13 cellular contexts compared by ENCODE assay signal in the genomic region with DNA sequence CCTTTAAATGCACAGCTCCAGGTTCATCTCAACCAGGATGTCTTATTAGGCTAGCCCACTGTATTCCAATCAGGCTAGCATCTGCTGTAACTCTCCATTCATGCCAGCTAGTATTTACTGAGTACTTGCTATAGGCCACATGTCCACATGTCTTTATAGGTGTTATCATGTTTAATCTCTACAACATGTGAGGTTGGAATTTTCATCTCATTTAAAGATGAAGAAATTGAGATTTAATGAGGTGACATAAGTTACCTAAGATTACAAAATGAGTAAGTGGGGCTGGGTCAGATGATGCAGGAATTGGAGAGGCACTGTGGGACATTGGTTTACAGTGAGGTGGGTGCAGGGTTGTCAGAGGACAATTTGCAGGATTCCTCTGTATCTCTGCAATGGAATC. TPM values are rescaled to one million over a fixed set of nuclear protein-coding genes. Genes with fewer than 3 reads are reported as not detected.
A peak's percentile ranks its signal among the peaks of the same experiment; 100 is the strongest.
DNase-seq lines count a peak whose midpoint lies in the region; ATAC-seq lines count a peak whose summit lies in the region.
"Had no signal": no experiment of that assay in that cellular context is flagged by ENCODE, and none has a peak within 500 bp of the region (broad histone marks: within the 10 kb centered on the region; RNA-seq: fewer than 3 reads in every experiment).

No MANE protein-coding gene starts in this region.

- H3F3A ChIP-seq in GM23248 (ENCODE audit: insufficient read depth): peaks cover 24% of the 10 kb centered on the region

- no peak overlapping the region for H3K4me3 ChIP-seq in CD4-positive, CD25-positive, alpha-beta regulatory T cell (ENCODE audit: low read depth, low read length)
- H3K4me3 ChIP-seq in GM23248 (0 out of 2 replicates have a peak overlapping the region, but pooled peaks have one; percentile 100), endocrine pancreas (ENCODE audit: control insufficient read depth, insufficient read depth, low read length) (no peak overlapping the region), skeletal muscle satellite cell (ENCODE audit: low read length) (no peak overlapping the region)

- DNase-seq in CD4-positive, CD25-positive, alpha-beta regulatory T cell: no peak
- DNase-seq in GM23248 (peak; percentile 16), NCI-H2227 (lab: John Stamatoyannopoulos, UW; ENCODE audit: unreplicated experiment) (no peak), T1000 (lab: John Stamatoyannopoulos, UW) (no peak), NAMALWA (ENCODE audit: low spot score) (no peak)
- DNase-seq: activated CD4-positive, CD25-positive, alpha-beta regulatory T cell treated with anti-CD3 and anti-CD28 coated beads, Interleukin-2, amount 50 U/mL, for 72 hours; activated effector memory CD4-positive, alpha-beta T cell treated with anti-CD3 and anti-CD28 coated beads, Interleukin-2, amount 50 U/mL, for 16 hours; COR-L47; MM.1S; stimulated activated CD4-positive, alpha-beta T cell treated with anti-CD3 and anti-CD28 coated beads, Interleukin-1b, Interleukin-23, amount 100 ng/mL, for 48 hours had no signal

- peak overlapping the region; percentile 92 for H3K27ac ChIP-seq in CD4-positive, CD25-positive, alpha-beta regulatory T cell (ENCODE audit: insufficient read depth, low read length, poor library complexity, severe bottlenecking)
- peak overlapping the region; percentile 98 for H3K27ac ChIP-seq in GM23248

- H3K9me2 ChIP-seq in GM23248 (ENCODE audit: insufficient read depth): no peaks in the 10 kb centered on the region

- no peaks in the 10 kb centered on the region for H4K20me1 ChIP-seq in GM23248 (ENCODE audit: insufficient read depth)

- H3K27me3 Mint-ChIP-seq in CD4-positive, CD25-positive, alpha-beta regulatory T cell: no peaks in the 10 kb centered on the region

- peaks cover 34% of the 10 kb centered on the region for H3K4me1 ChIP-seq in CD4-positive, CD25-positive, alpha-beta regulatory T cell (ENCODE audit: control insufficient read depth, insufficient read depth, low read length, poor library complexity, severe bottlenecking)
- H3K4me1 ChIP-seq in GM23248 (ENCODE audit: insufficient read depth): peaks cover 44% of the 10 kb centered on the region
- peaks cover 36% of the 10 kb centered on the region for H3K4me1 ChIP-seq in endocrine pancreas (ENCODE audit: control insufficient read depth, insufficient read depth, low read length)
- peaks cover 42% of the 10 kb centered on the region for H3K4me1 ChIP-seq in skeletal muscle satellite cell (ENCODE audit: control insufficient read depth, insufficient read depth, low read length)

- H3K9ac ChIP-seq in GM23248 (peak overlapping the region; percentile 96), endocrine pancreas (ENCODE audit: control insufficient read depth, insufficient read depth, low read length) (peak overlapping the region; percentile 10), skeletal muscle satellite cell (ENCODE audit: low read depth, low read length) (peak overlapping the region; percentile 85)

- H3K4me3 Mint-ChIP-seq in CD4-positive, CD25-positive, alpha-beta regulatory T cell: peak overlapping the region in 2 of 4 donors; percentile 70 to 78

- in situ Hi-C loops in GM23248 (cut with MboI): no loop called here

- H3K27ac Mint-ChIP-seq in CD4-positive, CD25-positive, alpha-beta regulatory T cell: peak overlapping the region; percentile 72 to 99 (median 97)

- H3K9me3 ChIP-seq in CD4-positive, CD25-positive, alpha-beta regulatory T cell (ENCODE audit: control insufficient read depth in 2 of 2, low read length in 2 of 2): no peaks in the 10 kb centered on the region
- H3K9me3 ChIP-seq in GM23248 (ENCODE audit: low read depth): no peaks in the 10 kb centered on the region
- no peaks in the 10 kb centered on the region for H3K9me3 ChIP-seq in endocrine pancreas (ENCODE audit: control insufficient read depth, low read length)
- H3K9me3 ChIP-seq in skeletal muscle satellite cell (replicated peaks; ENCODE audit: low read length): no peaks in the 10 kb centered on the region

- no peaks in the 10 kb centered on the region for H3K9me3 Mint-ChIP-seq in CD4-positive, CD25-positive, alpha-beta regulatory T cell

- H3K4me2 ChIP-seq in GM23248 (ENCODE audit: unreplicated experiment) (peak overlapping the region; percentile 99), skeletal muscle satellite cell (ENCODE audit: low read length) (peak overlapping the region; percentile 83)

- no peaks in the 10 kb centered on the region for H3K27me3 ChIP-seq in CD4-positive, CD25-positive, alpha-beta regulatory T cell (ENCODE audit: control insufficient read depth, insufficient read depth, low read length)
- H3K27me3 ChIP-seq in GM23248 (replicated peaks; ENCODE audit: insufficient read depth) (no peaks in the 10 kb centered on the region), endocrine pancreas (ENCODE audit: control insufficient read depth, insufficient read depth, low read length) (no peaks in the 10 kb centered on the region), skeletal muscle satellite cell (ENCODE audit: control insufficient read depth, insufficient read depth, low read length) (no peaks in the 10 kb centered on the region)

- peak overlapping the region; percentile 77 for H2AFZ ChIP-seq in GM23248

- no peak for ATAC-seq in CD4-positive, CD25-positive, alpha-beta regulatory T cell (ENCODE audit: low read depth in 2 of 2)

- peaks cover under 1% of the 10 kb centered on the region for H3K36me3 ChIP-seq in CD4-positive, CD25-positive, alpha-beta regulatory T cell (ENCODE audit: control insufficient read depth, insufficient read depth, low read length)
- H3K36me3 ChIP-seq in GM23248 (ENCODE audit: low read depth) (0 out of 2 replicates have a peak, but pooled peaks cover 2% of the 10 kb centered on the region), endocrine pancreas (ENCODE audit: control insufficient read depth, insufficient read depth, low read length) (no peaks in the 10 kb centered on the region), skeletal muscle satellite cell (ENCODE audit: insufficient read depth, low read length) (no peaks in the 10 kb centered on the region)

- H3K4me1 Mint-ChIP-seq in CD4-positive, CD25-positive, alpha-beta regulatory T cell: peaks cover 17 to 58% (median 32%) of the 10 kb centered on the region in 4 donors

- peaks cover 4% of the 10 kb centered on the region for H3K36me3 Mint-ChIP-seq in CD4-positive, CD25-positive, alpha-beta regulatory T cell

- H3K79me2 ChIP-seq in GM23248 (ENCODE audit: insufficient read depth): peaks cover 82% of the 10 kb centered on the region

RNA-seq across cellular contexts. Expression of gene IFT122, which starts 2.9 kb away (rescaled TPM):
- 19.3 TPM for total RNA-seq in CD4-positive, CD25-positive, alpha-beta regulatory T cell
- polyA plus RNA-seq in CD4-positive, CD25-positive, alpha-beta regulatory T cell: 1 to 10 TPM; 2.5 to 5.3 (median 3.8) TPM
- total RNA-seq in GM23248 (2014; rRNA removed; shearing (Covaris generic)): 16.3 and 25.4 TPM in 2 replicates
- polyA plus RNA-seq in GM23248 (2016; fragmentation: Nextera tagmentation; extraction: Ambion mirVana): 13.5 and 16.1 TPM in 2 replicates
- 14.4 and 26.9 TPM in 2 replicates for total RNA-seq in skeletal muscle satellite cell (2012; rRNA removed)

RNA-seq across cellular contexts. Expression of gene MBD4, which starts 3.2 kb away (rescaled TPM):
- 44.6 TPM for total RNA-seq in CD4-positive, CD25-positive, alpha-beta regulatory T cell
- polyA plus RNA-seq in CD4-positive, CD25-positive, alpha-beta regulatory T cell: 10 to 100 TPM; 37.0 to 46.7 (median 42.3) TPM
- 27.2 and 49.8 TPM in 2 replicates for total RNA-seq in GM23248 (2014; rRNA removed; shearing (Covaris generic))
- polyA plus RNA-seq in GM23248 (2016; fragmentation: Nextera tagmentation; extraction: Ambion mirVana): 36.2 and 36.8 TPM in 2 replicates
- 21.6 and 26.9 TPM in 2 replicates for total RNA-seq in skeletal muscle satellite cell (2012; rRNA removed)

RNA-seq across cellular contexts. Expression of gene EFCAB12, which starts 14.5 kb away (rescaled TPM):
- total RNA-seq in CD4-positive, CD25-positive, alpha-beta regulatory T cell: 2.2 TPM
- polyA plus RNA-seq in CD4-positive, CD25-positive, alpha-beta regulatory T cell: under 1 TPM in 3 of 4 donors, not detected in 1; 0.05 to 0.13 (median 0.05) TPM
- total RNA-seq in GM23248 (2014; rRNA removed; shearing (Covaris generic)): not detected in 2 replicates
- not detected in 2 replicates for polyA plus RNA-seq in GM23248 (2016; fragmentation: Nextera tagmentation; extraction: Ambion mirVana)
- not detected in 2 replicates for total RNA-seq in skeletal muscle satellite cell (2012; rRNA removed)
- total RNA-seq: fibroblast of villous mesenchyme had no signal

Comparison
In these comparisons a context has a peak if more than half of its experiments do, and no peak if none do; other contexts are left out.
1. H3K9ac ChIP-seq: peak in every context shown above with its lines; median percentile 96 in GM23248; 85 in skeletal muscle satellite cell; 10 in endocrine pancreas.